29 cellular contexts compared by ENCODE assay signal in the genomic region with DNA sequence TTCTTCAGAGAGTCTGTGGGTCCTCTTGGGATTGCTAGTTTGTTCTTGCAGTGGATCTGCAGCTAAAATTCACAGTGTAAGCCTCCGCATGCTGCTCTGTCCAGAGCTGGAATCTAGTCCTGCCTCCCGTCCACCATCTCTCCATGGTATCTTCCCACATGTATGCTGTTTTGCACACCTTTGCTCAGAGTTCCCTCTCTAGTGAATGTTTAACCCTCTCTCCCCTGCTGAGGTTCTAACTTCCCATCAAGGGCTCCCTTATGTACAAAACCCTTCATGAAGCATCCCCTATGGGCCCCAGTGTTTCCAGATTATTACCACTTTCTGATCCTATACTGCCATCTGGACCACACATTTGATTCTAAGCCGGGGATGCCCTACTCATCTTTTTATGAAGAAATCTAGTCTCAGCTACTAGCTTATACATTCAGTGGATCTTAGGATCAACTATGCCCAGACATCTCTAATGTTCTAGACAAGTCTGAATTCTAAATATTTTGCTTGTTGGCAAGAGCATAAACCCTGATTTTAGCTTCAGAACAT.
DNase-seq lines count a peak whose midpoint lies in the region; ATAC-seq, FAIRE-seq and TF ChIP-seq lines count a peak whose summit lies in the region.
"Had no signal": no experiment of that assay in that cellular context is flagged by ENCODE, and none has a peak within 500 bp of the region (broad histone marks: within the 10 kb centered on the region; RNA-seq: fewer than 3 reads in every experiment).

No MANE protein-coding gene starts in this region.

- no peaks in the 10 kb centered on the region for H3K9me3 ChIP-seq in A549
- no peaks in the 10 kb centered on the region for H3K9me3 ChIP-seq in HUES64 (ENCODE audit: insufficient read depth, low read depth, low read length)
- no peaks in the 10 kb centered on the region for H3K9me3 ChIP-seq in endodermal cell (ENCODE audit: control insufficient read depth, low read length)
- H3K9me3 ChIP-seq in neural progenitor cell (ENCODE audit: low read depth): no peaks in the 10 kb centered on the region
- H3K9me3 ChIP-seq: lower lobe of right lung, mucosa of descending colon, suprapubic skin, upper lobe of right lung had no signal

- TF ChIP-seq RAD21 in A549 (conservative IDR thresholded peaks at IDR 0.05 in 1 of 2, IDR thresholded peaks at IDR 0.05 in 1 of 2): peak in 1 of 2 experiments; percentile 15; a peak in 1 of 5 replicates

- H2AFZ ChIP-seq in neural progenitor cell (replicated peaks): no peak overlapping the region

- H3K4me1 Mint-ChIP-seq in endodermal cell (peaks cover 57% of the 10 kb centered on the region), neural progenitor cell (peaks cover 15% of the 10 kb centered on the region), natural killer cell (no peaks in the 10 kb centered on the region), endothelial cell (ENCODE audit: unreplicated experiment) (peaks cover 9% of the 10 kb centered on the region)
- H3K4me1 Mint-ChIP-seq: activated naive CD4-positive, alpha-beta T cell treated with anti-CD3 and anti-CD28 coated beads, Interleukin-2, amount 10 ng/mL, durations not matched to agents 7 days and 5 days; B cell; CD8-positive, alpha-beta memory T cell; nephron had no signal

- 89% methylated on average over 3 of the region's 3 CpGs for WGBS in A549 (ENCODE audit: missing lambda C conversion rate)
- WGBS in HUES64: 90% methylated on average over 3 of the region's 3 CpGs
- 90 to 91% methylated on average over 3 of the region's 3 CpGs for WGBS in endodermal cell (ENCODE audit: insufficient coverage in 1 of 2, insufficient read length in 1 of 2), 2 experiments

- CTCF ChIA-PET in A549 (lab: Yijun Ruan, JAX): interaction anchor here (1.1 kb wide), 1 partner anchor 793 kb away, joined by 3 read pairs; no protein-coding TSS in a partner anchor

- H3K9me3 Mint-ChIP-seq in endodermal cell (peaks cover 18% of the 10 kb centered on the region), neural progenitor cell (no peaks in the 10 kb centered on the region), natural killer cell (no peaks in the 10 kb centered on the region), endothelial cell (ENCODE audit: unreplicated experiment) (no peaks in the 10 kb centered on the region)
- H3K9me3 Mint-ChIP-seq: activated CD8-positive, alpha-beta T cell treated with anti-CD3 and anti-CD28 coated beads for 36 hours; activated naive CD4-positive, alpha-beta T cell treated with anti-CD3 and anti-CD28 coated beads, Interleukin-2, amount 10 ng/mL, durations not matched to agents 7 days and 5 days; T-helper 2 cell treated with Interferon-gamma antibody and Interleukin-4, amounts not matched to agents 5 μg/mL and 100 μg/mL, for 36 hours had no signal

- H3K36me3 ChIP-seq in HUES64 (ENCODE audit: insufficient read depth, low read length): no peaks in the 10 kb centered on the region
- H3K36me3 ChIP-seq in endodermal cell (ENCODE audit: control insufficient read depth, insufficient read depth, low read length): no peaks in the 10 kb centered on the region
- no peaks in the 10 kb centered on the region for H3K36me3 ChIP-seq in neural progenitor cell
- H3K36me3 ChIP-seq: brain microvascular endothelial cell, lower lobe of right lung, suprapubic skin, upper lobe of right lung had no signal

- no peak for ATAC-seq in A549
- no peak for ATAC-seq in natural killer cell
- ATAC-seq: activated CD8-positive, alpha-beta T cell treated with anti-CD3 and anti-CD28 coated beads for 36 hours; lower lobe of right lung; mucosa of descending colon; Panc1; stimulated activated naive B cell treated with anti-CD40 and anti-IgM and Interleukin-4, amounts not matched to agents 10 μg/mL and 1 μg/mL and 100 μg/mL, for 72 hours; upper lobe of right lung had no signal

- FAIRE-seq in A549 (lab: Jason Lieb, UNC): no peak

- POLR2A ChIA-PET in A549 (lab: Yijun Ruan, JAX): no interaction called here

- H3K4me3 Mint-ChIP-seq in endodermal cell: no peak overlapping the region
- H3K4me3 Mint-ChIP-seq in neural progenitor cell: no peak overlapping the region
- no peak overlapping the region for H3K4me3 Mint-ChIP-seq in natural killer cell
- H3K4me3 Mint-ChIP-seq in endothelial cell (ENCODE audit: unreplicated experiment): no peak overlapping the region
- H3K4me3 Mint-ChIP-seq: activated CD8-positive, alpha-beta T cell treated with anti-CD3 and anti-CD28 coated beads for 36 hours; activated naive CD4-positive, alpha-beta T cell treated with anti-CD3 and anti-CD28 coated beads, Interleukin-2, amount 10 ng/mL, durations not matched to agents 7 days and 5 days; B cell; CD8-positive, alpha-beta memory T cell; nephron; stimulated activated naive B cell treated with anti-CD40 and anti-IgM and Interleukin-4, amounts not matched to agents 10 μg/mL and 1 μg/mL and 100 μg/mL, for 72 hours; T-helper 2 cell treated with Interferon-gamma antibody and Interleukin-4, amounts not matched to agents 5 μg/mL and 100 μg/mL, for 36 hours had no signal

- H3K27me3 Mint-ChIP-seq in endodermal cell (ENCODE audit: insufficient read depth): no peaks in the 10 kb centered on the region
- no peaks in the 10 kb centered on the region for H3K27me3 Mint-ChIP-seq in neural progenitor cell (ENCODE audit: insufficient read depth, low read depth)
- peaks cover 10 to 23% of the 10 kb centered on the region in 2 donors for H3K27me3 Mint-ChIP-seq in natural killer cell (ENCODE audit: low read depth in 2 of 2)
- H3K27me3 Mint-ChIP-seq in endothelial cell (ENCODE audit: unreplicated experiment): peaks cover 1% of the 10 kb centered on the region

- H3K4me1 ChIP-seq in A549 (peaks cover 14% of the 10 kb centered on the region; the same call in 2 of the 3 replicates), HUES64 (ENCODE audit: insufficient read depth, low read length) (peaks cover 46% of the 10 kb centered on the region), endodermal cell (ENCODE audit: control insufficient read depth, insufficient read depth, low read length) (peaks cover 21% of the 10 kb centered on the region), neural progenitor cell (peaks cover 38% of the 10 kb centered on the region)
- H3K4me1 ChIP-seq: lower lobe of right lung, upper lobe of right lung had no signal

- no peaks in the 10 kb centered on the region for H4K20me1 ChIP-seq in neural progenitor cell (ENCODE audit: low read depth)

- TF ChIP-seq CTCF in A549 (IDR thresholded peaks at IDR 0.05) (no peak), endodermal cell (conservative IDR thresholded peaks at IDR 0.05) (no peak), neural progenitor cell (IDR thresholded peaks at IDR 0.05) (no peak), natural killer cell (IDR thresholded peaks at IDR 0.05) (no peak), endothelial cell (IDR thresholded peaks at IDR 0.05; ENCODE audit: unreplicated experiment) (no peak)

- H3K27ac Mint-ChIP-seq in endodermal cell: peak overlapping the region; percentile 97
- no peak overlapping the region for H3K27ac Mint-ChIP-seq in neural progenitor cell
- no peak overlapping the region for H3K27ac Mint-ChIP-seq in natural killer cell
- no peak overlapping the region for H3K27ac Mint-ChIP-seq in endothelial cell (ENCODE audit: unreplicated experiment)
- H3K27ac Mint-ChIP-seq: activated CD8-positive, alpha-beta T cell treated with anti-CD3 and anti-CD28 coated beads for 36 hours; activated naive CD4-positive, alpha-beta T cell treated with anti-CD3 and anti-CD28 coated beads, Interleukin-2, amount 10 ng/mL, durations not matched to agents 7 days and 5 days; B cell; CD8-positive, alpha-beta memory T cell; stimulated activated naive B cell treated with anti-CD40 and anti-IgM and Interleukin-4, amounts not matched to agents 10 μg/mL and 1 μg/mL and 100 μg/mL, for 72 hours; T-helper 2 cell treated with Interferon-gamma antibody and Interleukin-4, amounts not matched to agents 5 μg/mL and 100 μg/mL, for 36 hours had no signal

- H3K79me2 ChIP-seq in neural progenitor cell (ENCODE audit: low read depth): no peaks in the 10 kb centered on the region

- no peak for TF ChIP-seq EP300 in A549 (IDR thresholded peaks at IDR 0.05)

- peak overlapping the region in 1 of 2 experiments; percentile 63; a peak in 2 of 6 replicates for H3K27ac ChIP-seq in A549
- peak overlapping the region; percentile 82; the same call in 1 of the 2 replicates for H3K27ac ChIP-seq in HUES64 (ENCODE audit: low read depth, low read length)
- no peak overlapping the region for H3K27ac ChIP-seq in endodermal cell (ENCODE audit: low read depth, low read length)
- H3K27ac ChIP-seq in neural progenitor cell: no peak overlapping the region
- H3K27ac ChIP-seq: brain microvascular endothelial cell, epithelial cell of prostate, lower lobe of right lung, suprapubic skin, upper lobe of right lung had no signal

- H3K9ac ChIP-seq in HUES64 (ENCODE audit: low read depth, low read length) (no peak overlapping the region), endodermal cell (ENCODE audit: extremely low read depth, low read length, poor library complexity, severe bottlenecking) (no peak overlapping the region), neural progenitor cell (no peak overlapping the region)

- no peak overlapping the region for H3K4me2 ChIP-seq in A549
- peak overlapping the region; percentile 8 for H3K4me2 ChIP-seq in neural progenitor cell

- H3F3A ChIP-seq in neural progenitor cell (ENCODE audit: low read depth): peaks cover 30% of the 10 kb centered on the region

- no peak for TF ChIP-seq POLR2A in A549 (IDR thresholded peaks at IDR 0.05; ENCODE audit: low read length)

- H3K27me3 ChIP-seq in HUES64 (ENCODE audit: insufficient read depth, low read length) (peaks cover 4% of the 10 kb centered on the region; the same call in 1 of the 2 replicates), endodermal cell (ENCODE audit: control insufficient read depth, insufficient read depth, low read length, poor library complexity, severe bottlenecking) (no peaks in the 10 kb centered on the region), neural progenitor cell (no peaks in the 10 kb centered on the region)
- H3K27me3 ChIP-seq: brain microvascular endothelial cell, suprapubic skin, upper lobe of right lung had no signal

- intact Hi-C loops in natural killer cell (cut with micrococcal nuclease): loop anchor here (10.0 kb wide), 1 partner anchor 1505 kb away; no protein-coding TSS in a partner anchor

- H3K4me3 ChIP-seq in A549 (no peak overlapping the region), HUES64 (ENCODE audit: low read length) (no peak overlapping the region), endodermal cell (ENCODE audit: low read length) (no peak overlapping the region), neural progenitor cell (no peak overlapping the region)
- H3K4me3 ChIP-seq: lower lobe of right lung, mucosa of descending colon, skin epidermis, suprapubic skin, upper lobe of right lung had no signal

- DNase-seq in A549 (ENCODE audit: low read depth in 1 of 2, low spot score in 1 of 2) (no peak), endodermal cell (no peak), neural progenitor cell (ENCODE audit: low spot score) (no peak), HCEC 1CT (no peak), NCI-H2196 treated with DMSO at 0.1 percent for 48 hours (lab: John Stamatoyannopoulos, UW; ENCODE audit: unreplicated experiment) (no peak), natural killer cell (no peak), endothelial cell (ENCODE audit: low spot score) (no peak)
- DNase-seq: activated CD8-positive, alpha-beta T cell treated with anti-CD3 and anti-CD28 coated beads for 36 hours; activated naive CD4-positive, alpha-beta T cell treated with anti-CD3 and anti-CD28 coated beads, Interleukin-2, amount 10 ng/mL, durations not matched to agents 7 days and 5 days; amniotic stem cell; brain microvascular endothelial cell; CD8-positive, alpha-beta memory T cell; lower lobe of right lung; mucosa of descending colon; NCI-H1417 treated with DMSO at 0.1 percent for 48 hours; NCI-H2081; NCI-H2227 treated with DMSO at 0.1 percent for 48 hours; NCI-H526 treated with DMSO at 0.1 percent for 48 hours; Right ventricle myocardium superior; stimulated activated naive B cell treated with anti-CD40 and anti-IgM and Interleukin-4, amounts not matched to agents 10 μg/mL and 1 μg/mL and 100 μg/mL, for 72 hours; upper lobe of right lung had no signal

- H3K36me3 Mint-ChIP-seq in endodermal cell (ENCODE audit: low read depth): no peaks in the 10 kb centered on the region
- H3K36me3 Mint-ChIP-seq in neural progenitor cell: no peaks in the 10 kb centered on the region
- H3K36me3 Mint-ChIP-seq in natural killer cell: no peaks in the 10 kb centered on the region
- no peaks in the 10 kb centered on the region for H3K36me3 Mint-ChIP-seq in endothelial cell (ENCODE audit: low read depth, unreplicated experiment)
- H3K36me3 Mint-ChIP-seq: activated naive CD4-positive, alpha-beta T cell treated with anti-CD3 and anti-CD28 coated beads, Interleukin-2, amount 10 ng/mL, durations not matched to agents 7 days and 5 days; CD8-positive, alpha-beta memory T cell had no signal
